24 cellular contexts compared by ENCODE assay signal in genomic region chr1:52582116-52582696, GRCh38. TPM values are rescaled to one million over a fixed set of nuclear protein-coding genes. Genes with fewer than 3 reads are reported as not detected.
DNase-seq lines count a peak whose midpoint lies in the region; ATAC-seq, FAIRE-seq and TF ChIP-seq lines count a peak whose summit lies in the region.
"Had no signal": no experiment of that assay in that cellular context is flagged by ENCODE, and none has a peak within 500 bp of the region (broad histone marks: within the 10 kb centered on the region; RNA-seq: fewer than 3 reads in every experiment).

No MANE protein-coding gene starts in this region.

- H3K9me3 ChIP-seq in HepG2 (ENCODE audit: low read length) (no peaks in the 10 kb centered on the region), right lobe of liver (no peaks in the 10 kb centered on the region), neutrophil (no peaks in the 10 kb centered on the region), SK-N-SH (no peaks in the 10 kb centered on the region)
- no peaks in the 10 kb centered on the region for H3K9me3 ChIP-seq in CD8-positive, alpha-beta T cell (ENCODE audit: low read length)
- H3K9me3 ChIP-seq: BE2C, Caco-2 had no signal

- intact Hi-C loops in HepG2 (cut with micrococcal nuclease; ENCODE audit: unreplicated experiment), result no loop called here
- intact Hi-C loops in right lobe of liver (cut with DNase I), result no loop called here
- intact Hi-C loops in CD8-positive, alpha-beta T cell (cut with DNase I, micrococcal nuclease), result no loop called here

- TF ChIP-seq RAD21 in HepG2 (CRISPR knock-in tag; IDR thresholded peaks at IDR 0.05), result no peak
- TF ChIP-seq RAD21 in SK-N-SH (IDR thresholded peaks at IDR 0.05; ENCODE audit: low read length), result no peak

- H3K4me2 ChIP-seq in HepG2 (ENCODE audit: low read depth, low read length), result no peak overlapping the region
- no peak overlapping the region for H3K4me2 ChIP-seq in SK-N-SH
- H3K4me2 ChIP-seq: BLaER1 treated with 17β-estradiol and CSF1 and Interleukin-3, amounts not matched to agents 10 nM and 100 nM had no signal

- WGBS in HepG2 (ENCODE audit: low lambda C conversion rate), result 64% methylated on average over 10 of the region's 10 CpGs
- 89% methylated on average over 10 of the region's 10 CpGs for WGBS in right lobe of liver (ENCODE audit: insufficient coverage, low coverage, low lambda C conversion rate, missing lambda C conversion rate)
- 86% methylated on average over 10 of the region's 10 CpGs for WGBS in SK-N-SH (ENCODE audit: low lambda C conversion rate)

- no peaks in the 10 kb centered on the region for H3K9me3 Mint-ChIP-seq in WTC11
- H3K9me3 Mint-ChIP-seq in CD8-positive, alpha-beta T cell, result no peaks in the 10 kb centered on the region
- H3K9me3 Mint-ChIP-seq in stimulated activated memory B cell treated with anti-CD40 and anti-IgM and Interleukin-4, amounts not matched to agents 10 μg/mL and 1 μg/mL and 100 μg/mL, for 72 hours, result peaks cover 5% of the 10 kb centered on the region

- POLR2A ChIA-PET in HepG2 (lab: Yijun Ruan, JAX) (no interaction called here), WTC11 (lab: Charles Lee) (no interaction called here), SK-N-SH (lab: Yijun Ruan, JAX) (no interaction called here)
- POLR2A ChIA-PET in CD8-positive, alpha-beta T cell (lab: Charles Lee), result interaction anchor here (0.6 kb wide), 1 partner anchor 404 kb away, joined by 3 read pairs; no protein-coding TSS in a partner anchor

- DNase-seq in HepG2 (ENCODE audit: low spot score) (no peak), right lobe of liver (no peak), WTC11 (ENCODE audit: low spot score) (no peak), SK-N-SH (no peak)
- no peak for DNase-seq in CD8-positive, alpha-beta T cell
- DNase-seq: BE2C; Caco-2; CD4-positive, alpha-beta memory T cell; DMS153; DND-41; GM23248; H7; HCEC 1CT had no signal

- H3K27me3 Mint-ChIP-seq in WTC11 (ENCODE audit: low read depth), result peaks cover 5% of the 10 kb centered on the region
- no peaks in the 10 kb centered on the region for H3K27me3 Mint-ChIP-seq in CD8-positive, alpha-beta T cell (ENCODE audit: low read depth)
- H3K27me3 Mint-ChIP-seq in stimulated activated memory B cell treated with anti-CD40 and anti-IgM and Interleukin-4, amounts not matched to agents 10 μg/mL and 1 μg/mL and 100 μg/mL, for 72 hours, result no peaks in the 10 kb centered on the region
- H3K27me3 Mint-ChIP-seq: CD4-positive, alpha-beta memory T cell had no signal

- 0 out of 2 replicates have a peak, but pooled peaks cover 3% of the 10 kb centered on the region for H3K4me1 Mint-ChIP-seq in WTC11
- peaks cover 8% of the 10 kb centered on the region for H3K4me1 Mint-ChIP-seq in CD8-positive, alpha-beta T cell (ENCODE audit: low read depth)
- H3K4me1 Mint-ChIP-seq in stimulated activated memory B cell treated with anti-CD40 and anti-IgM and Interleukin-4, amounts not matched to agents 10 μg/mL and 1 μg/mL and 100 μg/mL, for 72 hours, result peaks cover 10% of the 10 kb centered on the region

- ATAC-seq in HepG2 (no peak), right lobe of liver (no peak), WTC11 (no peak)
- no peak for ATAC-seq in CD8-positive, alpha-beta T cell
- no peak for ATAC-seq in stimulated activated memory B cell treated with anti-CD40 and anti-IgM and Interleukin-4, amounts not matched to agents 10 μg/mL and 1 μg/mL and 100 μg/mL, for 72 hours
- ATAC-seq: GM12878 had no signal

- no peak overlapping the region for H3K27ac ChIP-seq in HepG2 (ENCODE audit: extremely low read length, insufficient read depth, low read length)
- H3K27ac ChIP-seq in right lobe of liver, result no peak overlapping the region
- H3K27ac ChIP-seq in neutrophil, result peak overlapping the region; percentile 64
- H3K27ac ChIP-seq in SK-N-SH (ENCODE audit: low read depth in 2 of 2, low read length in 1 of 2), result no peak overlapping the region
- H3K27ac ChIP-seq in CD8-positive, alpha-beta T cell (ENCODE audit: low read depth, low read length), result no peak overlapping the region
- H3K27ac ChIP-seq: 22Rv1; BLaER1 treated with 17β-estradiol and CSF1 and Interleukin-3, amounts not matched to agents 10 nM and 100 nM; GM23248 had no signal

- H3K36me3 Mint-ChIP-seq in WTC11, result no peaks in the 10 kb centered on the region
- no peaks in the 10 kb centered on the region for H3K36me3 Mint-ChIP-seq in CD8-positive, alpha-beta T cell
- H3K36me3 Mint-ChIP-seq in stimulated activated memory B cell treated with anti-CD40 and anti-IgM and Interleukin-4, amounts not matched to agents 10 μg/mL and 1 μg/mL and 100 μg/mL, for 72 hours, result no peaks in the 10 kb centered on the region
- H3K36me3 Mint-ChIP-seq: CD4-positive, alpha-beta memory T cell had no signal

- H3K9me2 ChIP-seq in SK-N-SH, result no peaks in the 10 kb centered on the region

- BruUV-seq in HepG2 (replicated peaks; lab: Mats Ljungman, UMichigan), result no TSS peak

- in situ Hi-C loops in HepG2 (cut with HindIII; ENCODE audit: extremely low pct_ligation_motif_present, low pct_unique_long_range_greater_than_20kb), result no loop called here

- H2AFZ ChIP-seq in HepG2 (ENCODE audit: low read length) (no peak overlapping the region), SK-N-SH (ENCODE audit: low read depth) (no peak overlapping the region)
- H2AFZ ChIP-seq: GM23248 had no signal

- H3K27ac Mint-ChIP-seq in WTC11, result no peak overlapping the region
- no peak overlapping the region for H3K27ac Mint-ChIP-seq in CD8-positive, alpha-beta T cell
- no peak overlapping the region for H3K27ac Mint-ChIP-seq in stimulated activated memory B cell treated with anti-CD40 and anti-IgM and Interleukin-4, amounts not matched to agents 10 μg/mL and 1 μg/mL and 100 μg/mL, for 72 hours
- H3K27ac Mint-ChIP-seq: CD4-positive, alpha-beta memory T cell had no signal

- peaks cover 9% of the 10 kb centered on the region; the same call in 1 of the 2 replicates for H3K4me1 ChIP-seq in HepG2 (ENCODE audit: insufficient read depth, low read length)
- no peaks in the 10 kb centered on the region for H3K4me1 ChIP-seq in right lobe of liver
- H3K4me1 ChIP-seq in neutrophil (ENCODE audit: control insufficient read depth in 1 of 2, insufficient read depth in 1 of 2, low read depth in 1 of 2, low read length in 1 of 2), result peaks cover 0 to 16% of the 10 kb centered on the region in 2 experiments
- no peaks in the 10 kb centered on the region for H3K4me1 ChIP-seq in SK-N-SH (ENCODE audit: control insufficient read depth in 1 of 2, insufficient read depth in 2 of 2, low read depth in 1 of 2, low read length in 1 of 2)
- peaks cover 4% of the 10 kb centered on the region for H3K4me1 ChIP-seq in CD8-positive, alpha-beta T cell (ENCODE audit: insufficient read depth, low read length)
- H3K4me1 ChIP-seq: BE2C, Caco-2 had no signal

- no peak for TF ChIP-seq POLR2A in HepG2 (IDR thresholded peaks at IDR 0.05; ENCODE audit: insufficient read depth in 1 of 2, low read depth in 2 of 2, low read length in 2 of 2)
- TF ChIP-seq POLR2A in right lobe of liver (IDR thresholded peaks at IDR 0.05), result no peak

- no peaks in the 10 kb centered on the region for H4K20me1 ChIP-seq in HepG2 (ENCODE audit: insufficient read depth, low read length)
- H4K20me1 ChIP-seq in SK-N-SH (ENCODE audit: insufficient read depth), result no peaks in the 10 kb centered on the region
- H4K20me1 ChIP-seq: BLaER1 treated with 17β-estradiol and CSF1 and Interleukin-3, amounts not matched to agents 10 nM and 100 nM had no signal

- H3K36me3 ChIP-seq in HepG2 (replicated peaks in 1 of 2; ENCODE audit: control insufficient read depth in 1 of 2, insufficient read depth in 2 of 2, low read length in 2 of 2), result no peaks in the 10 kb centered on the region
- no peaks in the 10 kb centered on the region for H3K36me3 ChIP-seq in right lobe of liver
- no peaks in the 10 kb centered on the region for H3K36me3 ChIP-seq in neutrophil
- H3K36me3 ChIP-seq in SK-N-SH (replicated peaks in 1 of 2; ENCODE audit: control insufficient read depth in 1 of 2, insufficient read depth in 2 of 2, low read length in 1 of 2), result no peaks in the 10 kb centered on the region
- H3K36me3 ChIP-seq in CD8-positive, alpha-beta T cell (ENCODE audit: insufficient read depth, low read length), result no peaks in the 10 kb centered on the region
- H3K36me3 ChIP-seq: BE2C; BLaER1 treated with 17β-estradiol and CSF1 and Interleukin-3, amounts not matched to agents 10 nM and 100 nM had no signal

- H3K79me2 ChIP-seq in HepG2 (ENCODE audit: insufficient read depth, low read length) (no peaks in the 10 kb centered on the region), SK-N-SH (ENCODE audit: insufficient read depth) (no peaks in the 10 kb centered on the region)

- H3K27me3 ChIP-seq in HepG2 (ENCODE audit: control insufficient read depth in 1 of 2, insufficient read depth in 2 of 2, low read length in 2 of 2), result no peaks in the 10 kb centered on the region
- no peaks in the 10 kb centered on the region for H3K27me3 ChIP-seq in right lobe of liver
- H3K27me3 ChIP-seq in neutrophil, result no peaks in the 10 kb centered on the region
- no peaks in the 10 kb centered on the region for H3K27me3 ChIP-seq in SK-N-SH (ENCODE audit: insufficient read depth)
- H3K27me3 ChIP-seq in CD8-positive, alpha-beta T cell (ENCODE audit: insufficient read depth, low read length), result no peaks in the 10 kb centered on the region
- H3K27me3 ChIP-seq: BE2C; BLaER1 treated with 17β-estradiol and CSF1 and Interleukin-3, amounts not matched to agents 10 nM and 100 nM had no signal

- H3K4me3 ChIP-seq in HepG2 (replicated peaks in 1 of 3; ENCODE audit: insufficient read depth in 1 of 3, low read depth in 2 of 3, low read length in 3 of 3) (no peak overlapping the region), right lobe of liver (no peak overlapping the region), neutrophil (ENCODE audit: low read depth in 1 of 2, low read length in 1 of 2) (no peak overlapping the region), SK-N-SH (ENCODE audit: low read depth in 2 of 2, low read length in 1 of 2) (no peak overlapping the region)
- no peak overlapping the region for H3K4me3 ChIP-seq in CD8-positive, alpha-beta T cell (ENCODE audit: low read depth, low read length)
- H3K4me3 ChIP-seq: BLaER1 treated with 17β-estradiol and CSF1 and Interleukin-3, amounts not matched to agents 10 nM and 100 nM; GM12878; GM23248 had no signal

- no peak overlapping the region for H3K4me3 Mint-ChIP-seq in WTC11
- no peak overlapping the region for H3K4me3 Mint-ChIP-seq in CD8-positive, alpha-beta T cell
- H3K4me3 Mint-ChIP-seq in stimulated activated memory B cell treated with anti-CD40 and anti-IgM and Interleukin-4, amounts not matched to agents 10 μg/mL and 1 μg/mL and 100 μg/mL, for 72 hours, result no peak overlapping the region
- H3K4me3 Mint-ChIP-seq: CD14-positive monocyte; CD4-positive, alpha-beta memory T cell had no signal

- TF ChIP-seq CTCF in HepG2 (CRISPR knock-in tag; IDR thresholded peaks at IDR 0.05) (no peak), right lobe of liver (IDR thresholded peaks at IDR 0.05) (no peak), WTC11 (IDR thresholded peaks at IDR 0.05) (no peak), neutrophil (IDR thresholded peaks at IDR 0.05) (no peak), SK-N-SH (IDR thresholded peaks at IDR 0.05) (no peak)
- no peak for TF ChIP-seq CTCF in CD8-positive, alpha-beta T cell (IDR thresholded peaks at IDR 0.05)

- CTCF ChIA-PET in HepG2 (lab: Yijun Ruan, JAX; ENCODE audit: low intra/inter-chr PET ratio, low total read pairs), result no interaction called here
- CTCF ChIA-PET in WTC11 (lab: Charles Lee), result no interaction called here
- CTCF ChIA-PET in SK-N-SH (lab: Yijun Ruan, JAX), result no interaction called here
- CTCF ChIA-PET in CD8-positive, alpha-beta T cell (lab: Charles Lee), result no interaction called here

- no peak for FAIRE-seq in HepG2 (lab: Jason Lieb, UNC)
- FAIRE-seq: A204.1, G401.6, GM12878, GM19239, H1 had no signal

- H3K9ac ChIP-seq in HepG2 (ENCODE audit: insufficient read depth, low read depth, low read length) (no peak overlapping the region), SK-N-SH (no peak overlapping the region)
- H3K9ac ChIP-seq: BLaER1 treated with 17β-estradiol and CSF1 and Interleukin-3, amounts not matched to agents 10 nM and 100 nM; GM23248 had no signal

- H3F3A ChIP-seq in SK-N-SH (replicated peaks; ENCODE audit: insufficient read depth), result no peaks in the 10 kb centered on the region

- TF ChIP-seq EP300 in HepG2 (IDR thresholded peaks at IDR 0.05; ENCODE audit: low read depth in 2 of 2, low read length in 2 of 2) (no peak), HepG2 (CRISPR knock-in tag; IDR thresholded peaks at IDR 0.05; ENCODE audit: borderline replicate concordance) (no peak), SK-N-SH (IDR thresholded peaks at IDR 0.05; ENCODE audit: borderline replicate concordance in 1 of 2, low read depth in 1 of 2, low read length in 1 of 2) (no peak)

RNA-seq across cellular contexts. Expression of gene GPX7, which starts 20.0 kb away (rescaled TPM):
- total RNA-seq in HepG2 (2016; rRNA removed; fragmentation: Illumina TruSeq; extraction: Trizol) (10.5 and 14.1 TPM in 2 replicates), right lobe of liver (1 to 10 TPM; 1.6 to 4.3 (median 2.7) TPM), WTC11 (2021) (9.9 to 13.9 TPM (median 13.1 TPM) in 3 replicates)
- total RNA-seq in HepG2 (2016; cell fraction: cytosol; rRNA removed; fragmentation: Illumina TruSeq; extraction: Trizol; ENCODE audit: low read depth), result 8.7 and 9.3 TPM in 2 replicates
- 9.7 and 15.2 TPM in 2 replicates for total RNA-seq in HepG2 (2016; cell fraction: insoluble cytoplasmic fraction; rRNA removed; fragmentation: Illumina TruSeq; extraction: Trizol)
- 13.8 and 16.2 TPM in 2 replicates for total RNA-seq in HepG2 (2016; cell fraction: membrane; rRNA removed; fragmentation: Illumina TruSeq; extraction: Trizol)
- 10.8 and 12.2 TPM in 2 replicates for total RNA-seq in HepG2 (2016; cell fraction: nucleus; rRNA removed; fragmentation: Illumina TruSeq; extraction: Trizol)
- polyA plus RNA-seq in HepG2 (2011; rRNA removed) (16.2 and 17.2 TPM in 2 replicates), SK-N-SH (2012; rRNA removed) (5.7 and 6.2 TPM in 2 replicates)
- polyA plus RNA-seq in HepG2 (2011; cell fraction: cytosol; rRNA removed), result 16.8 and 17.0 TPM in 2 replicates
- 8.6 and 8.7 TPM in 2 replicates for polyA plus RNA-seq in HepG2 (2011; cell fraction: nucleus; rRNA removed)
- polyA plus RNA-seq in HepG2 (2012), result 6.8 and 8.6 TPM in 2 replicates
- 11.6 and 12.7 TPM in 2 replicates for polyA plus RNA-seq in HepG2 (2016; cell fraction: cytosol; fragmentation: Illumina TruSeq; extraction: Trizol; ENCODE audit: low read depth)
- polyA plus RNA-seq in HepG2 (2016; cell fraction: insoluble cytoplasmic fraction; fragmentation: Illumina TruSeq; extraction: Trizol; ENCODE audit: low read depth), result 11.0 and 12.6 TPM in 2 replicates
- polyA plus RNA-seq in HepG2 (2016; cell fraction: membrane; fragmentation: Illumina TruSeq; extraction: Trizol; ENCODE audit: low read depth), result 14.9 and 18.3 TPM in 2 replicates
- polyA plus RNA-seq in HepG2 (2016; cell fraction: nucleus; fragmentation: Illumina TruSeq; extraction: Trizol; ENCODE audit: insufficient read depth, low read depth), result 22.5 and 22.7 TPM in 2 replicates
- polyA minus RNA-seq in HepG2 (2011; rRNA and poly(A)+ RNA removed; ENCODE audit: low replicate concordance), result 14.0 TPM in 1 of 2 replicates, not detected in the other
- 7.2 and 8.1 TPM in 2 replicates for polyA minus RNA-seq in HepG2 (2011; cell fraction: cytosol; rRNA and poly(A)+ RNA removed)
- polyA minus RNA-seq in HepG2 (2011; cell fraction: nucleus; rRNA and poly(A)+ RNA removed), result 3.7 and 3.9 TPM in 2 replicates
- polyA plus RNA-seq in SK-N-SH (2012; cell fraction: cytosol; rRNA removed), result 4.4 and 6.3 TPM in 2 replicates
- 2.7 and 2.9 TPM in 2 replicates for polyA plus RNA-seq in SK-N-SH (2012; cell fraction: nucleus; rRNA removed)
- total RNA-seq in CD8-positive, alpha-beta T cell, result 10 to 100 TPM; 10.7 to 11.1 TPM

RNA-seq across cellular contexts. Expression of gene TUT4, which starts 29.3 kb away (rescaled TPM):
- total RNA-seq in HepG2 (2016; rRNA removed; fragmentation: Illumina TruSeq; extraction: Trizol) (44.7 and 47.8 TPM in 2 replicates), right lobe of liver (10 to 100 TPM; 16.1 to 33.0 (median 22.8) TPM), WTC11 (2021) (57.4 to 63.6 TPM (median 63.3 TPM) in 3 replicates)
- 31.1 and 33.0 TPM in 2 replicates for total RNA-seq in HepG2 (2016; cell fraction: cytosol; rRNA removed; fragmentation: Illumina TruSeq; extraction: Trizol; ENCODE audit: low read depth)
- total RNA-seq in HepG2 (2016; cell fraction: insoluble cytoplasmic fraction; rRNA removed; fragmentation: Illumina TruSeq; extraction: Trizol), result 42.5 and 43.3 TPM in 2 replicates
- 26.5 and 32.0 TPM in 2 replicates for total RNA-seq in HepG2 (2016; cell fraction: membrane; rRNA removed; fragmentation: Illumina TruSeq; extraction: Trizol)
- 84.6 and 87.9 TPM in 2 replicates for total RNA-seq in HepG2 (2016; cell fraction: nucleus; rRNA removed; fragmentation: Illumina TruSeq; extraction: Trizol)
- polyA plus RNA-seq in HepG2 (2011; rRNA removed) (52.8 and 53.5 TPM in 2 replicates), SK-N-SH (2012; rRNA removed) (27.2 and 28.3 TPM in 2 replicates)
- 17.7 and 21.7 TPM in 2 replicates for polyA plus RNA-seq in HepG2 (2011; cell fraction: cytosol; rRNA removed)
- polyA plus RNA-seq in HepG2 (2011; cell fraction: nucleus; rRNA removed), result 158 and 159 TPM in 2 replicates
- 49.2 and 50.3 TPM in 2 replicates for polyA plus RNA-seq in HepG2 (2012)
- polyA plus RNA-seq in HepG2 (2016; cell fraction: cytosol; fragmentation: Illumina TruSeq; extraction: Trizol; ENCODE audit: low read depth), result 1.9 and 2.0 TPM in 2 replicates
- 40.8 and 44.0 TPM in 2 replicates for polyA plus RNA-seq in HepG2 (2016; cell fraction: insoluble cytoplasmic fraction; fragmentation: Illumina TruSeq; extraction: Trizol; ENCODE audit: low read depth)
- 5.7 and 9.2 TPM in 2 replicates for polyA plus RNA-seq in HepG2 (2016; cell fraction: membrane; fragmentation: Illumina TruSeq; extraction: Trizol; ENCODE audit: low read depth)
- 169 and 172 TPM in 2 replicates for polyA plus RNA-seq in HepG2 (2016; cell fraction: nucleus; fragmentation: Illumina TruSeq; extraction: Trizol; ENCODE audit: insufficient read depth, low read depth)
- 33.2 and 43.4 TPM in 2 replicates for polyA minus RNA-seq in HepG2 (2011; rRNA and poly(A)+ RNA removed; ENCODE audit: low replicate concordance)
- polyA minus RNA-seq in HepG2 (2011; cell fraction: cytosol; rRNA and poly(A)+ RNA removed), result 22.4 and 27.4 TPM in 2 replicates
- polyA minus RNA-seq in HepG2 (2011; cell fraction: nucleus; rRNA and poly(A)+ RNA removed), result 128 and 167 TPM in 2 replicates
- 17.6 and 18.1 TPM in 2 replicates for polyA plus RNA-seq in SK-N-SH (2012; cell fraction: cytosol; rRNA removed)
- 123 and 132 TPM in 2 replicates for polyA plus RNA-seq in SK-N-SH (2012; cell fraction: nucleus; rRNA removed)
- total RNA-seq in CD8-positive, alpha-beta T cell, result 100 to 1,000 TPM; 133 to 134 TPM

RNA-seq across cellular contexts. Expression of gene SHISAL2A, which starts 50.8 kb away (rescaled TPM):
- total RNA-seq in HepG2 (2016; rRNA removed; fragmentation: Illumina TruSeq; extraction: Trizol) (not detected in 2 replicates), right lobe of liver (not detected), WTC11 (2021) (0.60 to 1.7 TPM (median 1.4 TPM) in 3 replicates)
- not detected in 2 replicates for total RNA-seq in HepG2 (2016; cell fraction: cytosol; rRNA removed; fragmentation: Illumina TruSeq; extraction: Trizol; ENCODE audit: low read depth)
- not detected in 2 replicates for total RNA-seq in HepG2 (2016; cell fraction: insoluble cytoplasmic fraction; rRNA removed; fragmentation: Illumina TruSeq; extraction: Trizol)
- not detected in 2 replicates for total RNA-seq in HepG2 (2016; cell fraction: membrane; rRNA removed; fragmentation: Illumina TruSeq; extraction: Trizol)
- not detected in 2 replicates for total RNA-seq in HepG2 (2016; cell fraction: nucleus; rRNA removed; fragmentation: Illumina TruSeq; extraction: Trizol)
- polyA plus RNA-seq in HepG2 (2011; rRNA removed) (not detected in 2 replicates), SK-N-SH (2012; rRNA removed) (0.07 TPM in 1 of 2 replicates, not detected in the other)
- polyA plus RNA-seq in HepG2 (2011; cell fraction: cytosol; rRNA removed), result not detected in 2 replicates
- not detected in 2 replicates for polyA plus RNA-seq in HepG2 (2011; cell fraction: nucleus; rRNA removed)
- not detected in 2 replicates for polyA plus RNA-seq in HepG2 (2012)
- not detected in 2 replicates for polyA plus RNA-seq in HepG2 (2016; cell fraction: cytosol; fragmentation: Illumina TruSeq; extraction: Trizol; ENCODE audit: low read depth)
- not detected in 2 replicates for polyA plus RNA-seq in HepG2 (2016; cell fraction: insoluble cytoplasmic fraction; fragmentation: Illumina TruSeq; extraction: Trizol; ENCODE audit: low read depth)
- not detected in 2 replicates for polyA plus RNA-seq in HepG2 (2016; cell fraction: membrane; fragmentation: Illumina TruSeq; extraction: Trizol; ENCODE audit: low read depth)
- polyA plus RNA-seq in HepG2 (2016; cell fraction: nucleus; fragmentation: Illumina TruSeq; extraction: Trizol; ENCODE audit: insufficient read depth, low read depth), result not detected in 2 replicates
- not detected in 2 replicates for polyA minus RNA-seq in HepG2 (2011; rRNA and poly(A)+ RNA removed; ENCODE audit: low replicate concordance)
- polyA minus RNA-seq in HepG2 (2011; cell fraction: cytosol; rRNA and poly(A)+ RNA removed), result not detected in 2 replicates
- not detected in 2 replicates for polyA minus RNA-seq in HepG2 (2011; cell fraction: nucleus; rRNA and poly(A)+ RNA removed)
- not detected in 2 replicates for polyA plus RNA-seq in SK-N-SH (2012; cell fraction: cytosol; rRNA removed)
- 0.05 TPM in 1 of 2 replicates, not detected in the other for polyA plus RNA-seq in SK-N-SH (2012; cell fraction: nucleus; rRNA removed)
- 10 to 100 TPM; 20.9 to 21.3 TPM for total RNA-seq in CD8-positive, alpha-beta T cell
- total RNA-seq: GM23248 had no signal
- polyA plus RNA-seq: AG04450, GM23248 had no signal

Comparison
In these comparisons a context has a peak if more than half of its experiments do, and no peak if none do; other contexts are left out.
1. Of the 50 proteins assayed by ChIP-seq in both HepG2 and WTC11: peak only in HepG2: none; only in WTC11: none; in both: ZNF121; in neither: 49.